In the genomic region with DNA sequence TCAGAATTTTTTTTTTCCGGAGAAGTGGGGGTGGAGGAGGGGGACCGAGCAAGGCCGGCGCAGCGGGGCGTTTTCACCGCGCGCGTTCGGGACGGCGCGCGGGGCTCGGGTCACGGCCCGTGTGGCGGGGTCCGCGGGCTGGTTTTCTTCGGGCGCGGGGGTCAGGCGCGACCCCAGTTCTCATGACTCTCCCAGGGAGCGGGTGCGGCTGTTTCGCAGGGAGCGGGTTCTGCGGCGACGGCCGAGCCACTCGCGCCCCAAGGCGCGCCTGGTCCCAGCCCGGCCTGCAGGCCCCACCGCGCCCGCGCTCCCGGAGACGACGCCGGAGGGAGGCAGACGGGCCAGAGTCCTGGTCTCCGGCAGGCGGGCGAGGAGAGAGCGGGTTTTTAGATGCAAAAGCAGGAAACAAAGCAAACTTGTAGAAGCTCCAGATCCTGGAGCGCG, we compare ENCODE assay signal across 7 cellular contexts. TPM values are rescaled to one million over a fixed set of nuclear protein-coding genes. Genes with fewer than 3 reads are reported as not detected.
DNase-seq lines count a peak whose midpoint lies in the region; ATAC-seq, FAIRE-seq and TF ChIP-seq lines count a peak whose summit lies in the region.

No MANE protein-coding gene starts in this region.

- H4K20me1 ChIP-seq in HepG2 (ENCODE audit: insufficient read depth, low read length): peaks cover 15% of the 10 kb centered on the region

- H3K4me3 ChIP-seq in breast epithelium (peak overlapping the region; percentile 60 to 90 (median 82)), HepG2 (replicated peaks in 1 of 3; ENCODE audit: insufficient read depth in 1 of 3, low read depth in 2 of 3, low read length in 3 of 3) (peak overlapping the region; percentile 78 to 87 (median 79)), suprapubic skin (peak overlapping the region; percentile 86)

- H3K36me3 ChIP-seq in KOPT-K1 (ENCODE audit: insufficient read depth, low read length) (peaks cover 17% of the 10 kb centered on the region; the same call in 1 of the 2 replicates), breast epithelium (no peaks in the 10 kb centered on the region), HepG2 (replicated peaks in 1 of 2; ENCODE audit: control insufficient read depth in 1 of 2, insufficient read depth in 2 of 2, low read length in 2 of 2) (no peaks in the 10 kb centered on the region), suprapubic skin (no peaks in the 10 kb centered on the region)

- H3K79me2 ChIP-seq in HepG2 (ENCODE audit: insufficient read depth, low read length): peaks cover 28% of the 10 kb centered on the region

- CTCF ChIA-PET in HepG2 (lab: Yijun Ruan, JAX; ENCODE audit: low intra/inter-chr PET ratio, low total read pairs): no interaction called here

- ATAC-seq in HepG2: no peak
- ATAC-seq in GM18511 (IDR thresholded peaks at IDR 0.05; ENCODE audit: unreplicated experiment): no peak
- no peak for ATAC-seq in HG03520 (IDR thresholded peaks at IDR 0.05; ENCODE audit: unreplicated experiment)

- TF ChIP-seq RAD21 in HepG2 (CRISPR knock-in tag; IDR thresholded peaks at IDR 0.05): no peak

- peak overlapping the region; percentile 84 for H3K9ac ChIP-seq in HepG2 (ENCODE audit: insufficient read depth, low read depth, low read length)

- no peak overlapping the region for H2AFZ ChIP-seq in HepG2 (ENCODE audit: low read length)

- peak overlapping the region; percentile 93 for H3K27ac ChIP-seq in KOPT-K1 (ENCODE audit: low read depth, low read length, poor library complexity, severe bottlenecking)
- peak overlapping the region; percentile 90 to 92 for H3K27ac ChIP-seq in breast epithelium
- H3K27ac ChIP-seq in HepG2 (ENCODE audit: extremely low read length, insufficient read depth, low read length): peak overlapping the region; percentile 92
- peak overlapping the region; percentile 96 for H3K27ac ChIP-seq in suprapubic skin

- no peak for TF ChIP-seq EP300 in HepG2 (IDR thresholded peaks at IDR 0.05; ENCODE audit: low read depth in 2 of 2, low read length in 2 of 2)
- TF ChIP-seq EP300 in HepG2 (CRISPR knock-in tag; IDR thresholded peaks at IDR 0.05; ENCODE audit: borderline replicate concordance): no peak
- no peak for TF ChIP-seq EP300 in suprapubic skin (IDR thresholded peaks at IDR 0.05)

- no peak for TF ChIP-seq CTCF in breast epithelium (IDR thresholded peaks at IDR 0.05)
- no peak for TF ChIP-seq CTCF in HepG2 (CRISPR knock-in tag; IDR thresholded peaks at IDR 0.05)
- TF ChIP-seq CTCF in suprapubic skin (IDR thresholded peaks at IDR 0.05): no peak

- peak overlapping the region; percentile 90 for H3K4me2 ChIP-seq in HepG2 (ENCODE audit: low read depth, low read length)

- FAIRE-seq in HepG2 (lab: Jason Lieb, UNC): no peak

- H3K4me1 ChIP-seq in breast epithelium: peaks cover 8 to 9% of the 10 kb centered on the region in 2 donors
- peaks cover 83% of the 10 kb centered on the region for H3K4me1 ChIP-seq in HepG2 (ENCODE audit: insufficient read depth, low read length)
- H3K4me1 ChIP-seq in suprapubic skin: peaks cover 56% of the 10 kb centered on the region

- H3K9me3 ChIP-seq in KOPT-K1 (ENCODE audit: insufficient read depth, low read length, poor library complexity, severe bottlenecking) (no peaks in the 10 kb centered on the region), breast epithelium (no peaks in the 10 kb centered on the region), HepG2 (ENCODE audit: low read length) (no peaks in the 10 kb centered on the region), suprapubic skin (no peaks in the 10 kb centered on the region)

- no peak for TF ChIP-seq POLR2A in breast epithelium (IDR thresholded peaks at IDR 0.05)
- no peak for TF ChIP-seq POLR2A in HepG2 (IDR thresholded peaks at IDR 0.05; ENCODE audit: insufficient read depth in 1 of 2, low read depth in 2 of 2, low read length in 2 of 2)
- TF ChIP-seq POLR2A in suprapubic skin (IDR thresholded peaks at IDR 0.05): no peak

- H3K27me3 ChIP-seq in breast epithelium: no peaks in the 10 kb centered on the region
- H3K27me3 ChIP-seq in HepG2 (ENCODE audit: control insufficient read depth in 1 of 2, insufficient read depth in 2 of 2, low read length in 2 of 2): peaks cover 1 to 63% of the 10 kb centered on the region in 2 experiments; a peak in 4 of 5 replicates
- no peaks in the 10 kb centered on the region for H3K27me3 ChIP-seq in suprapubic skin

- WGBS in HepG2 (ENCODE audit: low lambda C conversion rate): 3% methylated on average over 19 of the region's 54 CpGs
- whole genome bisulfite sequencing in suprapubic skin: under 1% methylated on average over 15 of the region's 54 CpGs

- no TSS peak for BruUV-seq in HepG2 (replicated peaks; lab: Mats Ljungman, UMichigan)

- intact Hi-C loops in breast epithelium (cut with DNase I; ENCODE audit: low total_unique reads): no loop called here
- intact Hi-C loops in HepG2 (cut with micrococcal nuclease; ENCODE audit: unreplicated experiment): loop anchor here (10.0 kb wide), 1 partner anchor 119 kb away; the partner anchor contains the start of gene ACTG1

- no peak for DNase-seq in breast epithelium (ENCODE audit: low spot score in 2 of 2)
- no peak for DNase-seq in HepG2 (ENCODE audit: low spot score)
- DNase-seq in suprapubic skin (ENCODE audit: low spot score in 2 of 2): no peak
- no peak for DNase-seq in activated CD4-positive, alpha-beta T cell treated with anti-CD3 and anti-CD28 coated beads, Interleukin-2, amount 50 U/mL, for 4 hours

- POLR2A ChIA-PET in HepG2 (lab: Yijun Ruan, JAX): interaction anchor here (1.0 to 2.0 kb wide), 9 partner anchors 8 to 151 kb away, joined by 3 to 19 read pairs (median 4); partner anchors contain the start of genes ACTG1 and SLC38A10

- in situ Hi-C loops in HepG2 (cut with HindIII; ENCODE audit: extremely low pct_ligation_motif_present, low pct_unique_long_range_greater_than_20kb): loop anchor here (5.0 kb wide), 1 partner anchor 89 kb away; no protein-coding TSS in a partner anchor

TF ChIP-seq in HepG2, 621 proteins besides CTCF, POLR2A, EP300 and RAD21 (continues in another document):
- TF ChIP-seq ZNF615 (CRISPR knock-in tag; IDR thresholded peaks at IDR 0.05; ENCODE audit: borderline replicate concordance) (0 out of 2 replicates have a peak, but pooled peaks have one; percentile 14), MXD4 (CRISPR knock-in tag; IDR thresholded peaks at IDR 0.05) (0 out of 2 replicates have a peak, but pooled peaks have one; percentile 19)
- TF ChIP-seq, protein P1, sequence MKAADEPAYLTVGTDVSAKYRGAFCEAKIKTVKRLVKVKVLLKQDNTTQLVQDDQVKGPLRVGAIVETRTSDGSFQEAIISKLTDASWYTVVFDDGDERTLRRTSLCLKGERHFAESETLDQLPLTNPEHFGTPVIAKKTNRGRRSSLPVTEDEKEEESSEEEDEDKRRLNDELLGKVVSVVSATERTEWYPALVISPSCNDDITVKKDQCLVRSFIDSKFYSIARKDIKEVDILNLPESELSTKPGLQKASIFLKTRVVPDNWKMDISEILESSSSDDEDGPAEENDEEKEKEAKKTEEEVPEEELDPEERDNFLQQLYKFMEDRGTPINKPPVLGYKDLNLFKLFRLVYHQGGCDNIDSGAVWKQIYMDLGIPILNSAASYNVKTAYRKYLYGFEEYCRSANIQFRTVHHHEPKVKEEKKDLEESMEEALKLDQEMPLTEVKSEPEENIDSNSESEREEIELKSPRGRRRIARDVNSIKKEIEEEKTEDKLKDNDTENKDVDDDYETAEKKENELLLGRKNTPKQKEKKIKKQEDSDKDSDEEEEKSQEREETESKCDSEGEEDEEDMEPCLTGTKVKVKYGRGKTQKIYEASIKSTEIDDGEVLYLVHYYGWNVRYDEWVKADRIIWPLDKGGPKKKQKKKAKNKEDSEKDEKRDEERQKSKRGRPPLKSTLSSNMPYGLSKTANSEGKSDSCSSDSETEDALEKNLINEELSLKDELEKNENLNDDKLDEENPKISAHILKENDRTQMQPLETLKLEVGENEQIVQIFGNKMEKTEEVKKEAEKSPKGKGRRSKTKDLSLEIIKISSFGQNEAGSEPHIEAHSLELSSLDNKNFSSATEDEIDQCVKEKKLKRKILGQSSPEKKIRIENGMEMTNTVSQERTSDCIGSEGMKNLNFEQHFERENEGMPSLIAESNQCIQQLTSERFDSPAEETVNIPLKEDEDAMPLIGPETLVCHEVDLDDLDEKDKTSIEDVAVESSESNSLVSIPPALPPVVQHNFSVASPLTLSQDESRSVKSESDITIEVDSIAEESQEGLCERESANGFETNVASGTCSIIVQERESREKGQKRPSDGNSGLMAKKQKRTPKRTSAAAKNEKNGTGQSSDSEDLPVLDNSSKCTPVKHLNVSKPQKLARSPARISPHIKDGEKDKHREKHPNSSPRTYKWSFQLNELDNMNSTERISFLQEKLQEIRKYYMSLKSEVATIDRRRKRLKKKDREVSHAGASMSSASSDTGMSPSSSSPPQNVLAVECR (CRISPR knock-in tag; IDR thresholded peaks at IDR 0.05; ENCODE audit: borderline replicate concordance): 0 out of 2 replicates have a peak, but pooled peaks have one; percentile 27

RNA-seq across cellular contexts. Expression of gene BAHCC1, which starts 1.0 kb away (rescaled TPM):
- total RNA-seq in breast epithelium (10 to 100 TPM in 2 of 3 donors, 1 to 10 TPM in 1; 7.4 to 17.0 (median 11.7) TPM), HepG2 (2016; rRNA removed; fragmentation: Illumina TruSeq; extraction: Trizol) (0.94 and 1.7 TPM in 2 replicates), suprapubic skin (10 to 100 TPM in 2 of 4 donors, 1 to 10 TPM in 2; 4.5 to 19.3 (median 12.2) TPM)
- 1.4 and 1.8 TPM in 2 replicates for total RNA-seq in HepG2 (2016; cell fraction: cytosol; rRNA removed; fragmentation: Illumina TruSeq; extraction: Trizol; ENCODE audit: low read depth)
- total RNA-seq in HepG2 (2016; cell fraction: insoluble cytoplasmic fraction; rRNA removed; fragmentation: Illumina TruSeq; extraction: Trizol): 1.2 and 1.8 TPM in 2 replicates
- total RNA-seq in HepG2 (2016; cell fraction: membrane; rRNA removed; fragmentation: Illumina TruSeq; extraction: Trizol): 1.2 and 1.9 TPM in 2 replicates
- 2.8 and 3.9 TPM in 2 replicates for total RNA-seq in HepG2 (2016; cell fraction: nucleus; rRNA removed; fragmentation: Illumina TruSeq; extraction: Trizol)
- polyA plus RNA-seq in HepG2 (2011; rRNA removed): 1.4 TPM in 2 replicates
- 0.42 and 0.64 TPM in 2 replicates for polyA plus RNA-seq in HepG2 (2011; cell fraction: cytosol; rRNA removed)
- 15.9 and 22.2 TPM in 2 replicates for polyA plus RNA-seq in HepG2 (2011; cell fraction: nucleus; rRNA removed)
- polyA plus RNA-seq in HepG2 (2012): 1.8 and 2.5 TPM in 2 replicates
- polyA plus RNA-seq in HepG2 (2016; cell fraction: cytosol; fragmentation: Illumina TruSeq; extraction: Trizol; ENCODE audit: low read depth): 1.1 and 1.4 TPM in 2 replicates
- 1.3 and 1.9 TPM in 2 replicates for polyA plus RNA-seq in HepG2 (2016; cell fraction: insoluble cytoplasmic fraction; fragmentation: Illumina TruSeq; extraction: Trizol; ENCODE audit: low read depth)
- 1.9 and 2.3 TPM in 2 replicates for polyA plus RNA-seq in HepG2 (2016; cell fraction: membrane; fragmentation: Illumina TruSeq; extraction: Trizol; ENCODE audit: low read depth)
- 9.5 and 11.0 TPM in 2 replicates for polyA plus RNA-seq in HepG2 (2016; cell fraction: nucleus; fragmentation: Illumina TruSeq; extraction: Trizol; ENCODE audit: insufficient read depth, low read depth)
- polyA minus RNA-seq in HepG2 (2011; rRNA and poly(A)+ RNA removed; ENCODE audit: low replicate concordance): 1.7 and 5.4 TPM in 2 replicates
- polyA minus RNA-seq in HepG2 (2011; cell fraction: cytosol; rRNA and poly(A)+ RNA removed): 1.1 and 1.9 TPM in 2 replicates
- 5.5 and 5.9 TPM in 2 replicates for polyA minus RNA-seq in HepG2 (2011; cell fraction: nucleus; rRNA and poly(A)+ RNA removed)
